8 cellular contexts compared by ENCODE assay signal in the genomic region with DNA sequence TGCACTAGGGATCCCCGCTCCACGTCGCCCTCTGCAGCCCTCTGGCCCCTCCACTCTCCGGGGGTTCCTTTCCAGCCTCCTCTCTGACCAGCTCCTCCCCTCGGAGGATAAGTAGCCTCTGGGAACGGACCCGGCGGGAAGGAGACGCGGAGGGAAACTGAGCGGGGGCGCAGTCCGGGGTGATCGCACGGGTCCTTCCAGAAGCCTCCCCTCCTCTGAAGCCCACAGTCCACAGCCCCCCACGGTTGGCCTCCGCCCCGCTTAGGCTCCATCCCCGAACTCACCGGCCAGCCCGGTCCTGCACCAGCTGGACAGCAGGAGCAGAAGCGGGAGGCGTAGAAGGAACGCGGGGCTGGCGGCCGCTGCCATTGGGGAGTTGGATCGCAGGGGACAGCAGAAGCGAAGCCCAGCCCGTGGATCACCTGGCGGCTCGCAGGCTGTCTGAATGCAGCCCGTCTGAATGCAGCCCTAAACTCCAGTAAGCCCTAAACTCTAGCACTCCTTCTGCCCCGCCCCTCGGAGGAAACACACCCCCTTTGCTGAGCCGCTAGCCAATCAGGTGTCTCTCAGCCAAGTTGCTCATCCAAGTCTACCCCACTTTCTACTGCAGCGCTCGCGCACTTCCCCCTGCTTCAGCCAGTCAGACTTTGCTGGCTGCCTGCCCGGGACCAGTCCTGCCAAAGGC. TPM values are rescaled to one million over a fixed set of nuclear protein-coding genes. Genes with fewer than 3 reads are reported as not detected.
DNase-seq lines count a peak whose midpoint lies in the region; FAIRE-seq and TF ChIP-seq lines count a peak whose summit lies in the region.

A gene with protein sequence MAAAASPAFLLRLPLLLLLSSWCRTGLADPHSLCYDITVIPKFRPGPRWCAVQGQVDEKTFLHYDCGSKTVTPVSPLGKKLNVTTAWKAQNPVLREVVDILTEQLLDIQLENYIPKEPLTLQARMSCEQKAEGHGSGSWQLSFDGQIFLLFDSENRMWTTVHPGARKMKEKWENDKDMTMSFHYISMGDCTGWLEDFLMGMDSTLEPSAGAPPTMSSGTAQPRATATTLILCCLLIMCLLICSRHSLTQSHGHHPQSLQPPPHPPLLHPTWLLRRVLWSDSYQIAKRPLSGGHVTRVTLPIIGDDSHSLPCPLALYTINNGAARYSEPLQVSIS (minus strand): TSS at position 480 of the 685 bp plus-strand sequence. CDS start 111 bp downstream, at position 369.

- DNase-seq in GM12865 (ENCODE audit: low read depth) (peak; percentile 50), NCI-H1048 (lab: John Stamatoyannopoulos, UW) (peak; percentile 84), T1000 (lab: John Stamatoyannopoulos, UW) (peak; percentile 74), astrocyte (ENCODE audit: low read depth) (peak; percentile 90), right atrium auricular region (ENCODE audit: low spot score) (peak; percentile 96), posterior cingulate gyrus (peak; percentile 58 to 96 (median 74)), tibial artery (peak; percentile 93 to 95), OCI-M2 (lab: John Stamatoyannopoulos, UW; ENCODE audit: unreplicated experiment) (no peak)

- H3K4me1 ChIP-seq in astrocyte (ENCODE audit: insufficient read depth, low read length) (peaks cover 12% of the 10 kb centered on the region), right atrium auricular region (peaks cover 0 to 29% of the 10 kb centered on the region in 2 donors), tibial artery (peaks cover 0 to 27% (median 19%) of the 10 kb centered on the region in 4 donors)

- peaks cover 23% of the 10 kb centered on the region for H3K9me3 Mint-ChIP-seq in astrocyte (ENCODE audit: unreplicated experiment)

- H3K79me2 ChIP-seq in astrocyte (ENCODE audit: insufficient read depth, low read length), result no peaks in the 10 kb centered on the region

- TF ChIP-seq CTCF in GM12865 (IDR thresholded peaks at IDR 0.05; ENCODE audit: insufficient read depth, low read depth, low read length, missing control alignments), result no peak
- TF ChIP-seq CTCF in astrocyte (IDR thresholded peaks at IDR 0.05; ENCODE audit: insufficient read depth, low read depth, low read length), result no peak
- TF ChIP-seq CTCF in right atrium auricular region (IDR thresholded peaks at IDR 0.05), result no peak
- no peak for TF ChIP-seq CTCF in tibial artery (IDR thresholded peaks at IDR 0.05)

- H3K36me3 Mint-ChIP-seq in astrocyte (ENCODE audit: low read depth, unreplicated experiment), result peaks cover 2% of the 10 kb centered on the region

- peaks cover 86% of the 10 kb centered on the region for H3K27me3 Mint-ChIP-seq in astrocyte (ENCODE audit: low read depth, unreplicated experiment)

- H3K27me3 ChIP-seq in astrocyte (ENCODE audit: insufficient read depth, low read length) (peaks cover 6% of the 10 kb centered on the region), right atrium auricular region (no peaks in the 10 kb centered on the region), tibial artery (no peaks in the 10 kb centered on the region)

- H3K9ac ChIP-seq in astrocyte (ENCODE audit: low read length), result peak within 1 kb of the TSS; percentile 59

- H3K9me3 ChIP-seq in astrocyte (ENCODE audit: insufficient read depth, low read depth, low read length) (no peaks in the 10 kb centered on the region), right atrium auricular region (no peaks in the 10 kb centered on the region), tibial artery (no peaks in the 10 kb centered on the region)

- H3K27ac Mint-ChIP-seq in astrocyte (ENCODE audit: unreplicated experiment), result no peak within 1 kb of the TSS

- H3K4me3 Mint-ChIP-seq in astrocyte (ENCODE audit: unreplicated experiment), result peak within 1 kb of the TSS; percentile 87

- H3K4me1 Mint-ChIP-seq in astrocyte (ENCODE audit: low read depth, unreplicated experiment), result peaks cover 2% of the 10 kb centered on the region

- peak within 1 kb of the TSS; percentile 97 for H2AFZ ChIP-seq in astrocyte (ENCODE audit: low read depth, low read length)

- peak; percentile 29 for FAIRE-seq in astrocyte (lab: Jason Lieb, UNC)

- H3K27ac ChIP-seq in astrocyte (ENCODE audit: low read depth, low read length) (no peak within 1 kb of the TSS), right atrium auricular region (no peak within 1 kb of the TSS), tibial artery (no peak within 1 kb of the TSS)

- no peaks in the 10 kb centered on the region for H4K20me1 ChIP-seq in astrocyte (ENCODE audit: insufficient read depth, low read length)

- peak within 1 kb of the TSS; percentile 97 for H3K4me2 ChIP-seq in astrocyte (ENCODE audit: low read length)

- no peak within 1 kb of the TSS for H3K4me3 ChIP-seq in GM12865 (ENCODE audit: low read depth, low read length)
- H3K4me3 ChIP-seq in astrocyte (ENCODE audit: insufficient read depth, low read depth, low read length), result peak within 1 kb of the TSS; percentile 71
- peak within 1 kb of the TSS; percentile 43 to 57 for H3K4me3 ChIP-seq in right atrium auricular region
- H3K4me3 ChIP-seq in tibial artery, result peak within 1 kb of the TSS; percentile 44 to 61

- intact Hi-C loops in posterior cingulate gyrus (cut with DNase I), result loop anchor here (2.0 to 5.0 kb wide), 2 partner anchors 58 to 355 kb away; a partner anchor contains a TSS
- intact Hi-C loops in tibial artery (cut with DNase I; ENCODE audit: low total_unique reads), result loop anchor here (10.0 kb wide), 1 partner anchor 208 kb away; a partner anchor contains a TSS

- H3K36me3 ChIP-seq in astrocyte (ENCODE audit: insufficient read depth, low read length) (no peaks in the 10 kb centered on the region), right atrium auricular region (no peaks in the 10 kb centered on the region), tibial artery (no peaks in the 10 kb centered on the region)

RNA-seq across cellular contexts. Expression of the gene that starts here (rescaled TPM):
- not detected in 2 replicates for total RNA-seq in astrocyte
- total RNA-seq in right atrium auricular region, result 1 to 10 TPM; 1.5 to 1.6 TPM

Comparison
In these comparisons a context has a peak if more than half of its experiments do, and no peak if none do; other contexts are left out.
1. Peak in DNase-seq, H3K4me3 ChIP-seq, H3K9ac ChIP-seq and H3K4me2 ChIP-seq in astrocyte; RNA of the gene not detected or under 1 TPM.